13 cellular contexts compared by ENCODE assay signal in genomic region chr11:41989173-41989572, GRCh38.
A peak's percentile ranks its signal among the peaks of the same experiment; 100 is the strongest.
DNase-seq lines count a peak whose midpoint lies in the region; ATAC-seq and TF ChIP-seq lines count a peak whose summit lies in the region.
"Had no signal": no experiment of that assay in that cellular context is flagged by ENCODE, and none has a peak within 500 bp of the region (broad histone marks: within the 10 kb centered on the region; RNA-seq: fewer than 3 reads in every experiment).

No MANE protein-coding gene starts in this region.

- ATAC-seq in activated naive CD8-positive, alpha-beta T cell treated with anti-CD3 and anti-CD28 coated beads, Interleukin-2, amount 50 U/mL, for 24 hours = no peak
- no peak for ATAC-seq in activated naive CD4-positive, alpha-beta T cell treated with anti-CD3 and anti-CD28 coated beads, Interleukin-2, amount 50 U/mL, for 72 hours

- no peaks in the 10 kb centered on the region for H3K36me3 Mint-ChIP-seq in activated naive CD8-positive, alpha-beta T cell treated with anti-CD3 and anti-CD28 coated beads, Interleukin-2, amount 50 U/mL, for 24 hours (ENCODE audit: low read depth)
- peaks cover 0 to 5% of the 10 kb centered on the region in 2 donors for H3K36me3 Mint-ChIP-seq in activated naive CD4-positive, alpha-beta T cell treated with anti-CD3 and anti-CD28 coated beads, Interleukin-2, amount 50 U/mL, for 72 hours

- no peaks in the 10 kb centered on the region for H3K4me1 Mint-ChIP-seq in activated naive CD8-positive, alpha-beta T cell treated with anti-CD3 and anti-CD28 coated beads, Interleukin-2, amount 50 U/mL, for 24 hours

- H3K27ac ChIP-seq in 22Rv1 (peak overlapping the region; percentile 74), VCaP (peak overlapping the region; percentile 24)
- H3K27ac ChIP-seq: C4-2B, GM23248 had no signal

- peaks cover 25% of the 10 kb centered on the region for H3K9me3 Mint-ChIP-seq in activated naive CD8-positive, alpha-beta T cell treated with anti-CD3 and anti-CD28 coated beads, Interleukin-2, amount 50 U/mL, for 24 hours
- peaks cover 12 to 19% of the 10 kb centered on the region in 2 donors for H3K9me3 Mint-ChIP-seq in activated naive CD4-positive, alpha-beta T cell treated with anti-CD3 and anti-CD28 coated beads, Interleukin-2, amount 50 U/mL, for 72 hours

- H3K27ac Mint-ChIP-seq in activated naive CD8-positive, alpha-beta T cell treated with anti-CD3 and anti-CD28 coated beads, Interleukin-2, amount 50 U/mL, for 24 hours = no peak overlapping the region
- no peak overlapping the region for H3K27ac Mint-ChIP-seq in activated naive CD4-positive, alpha-beta T cell treated with anti-CD3 and anti-CD28 coated beads, Interleukin-2, amount 50 U/mL, for 72 hours
- H3K27ac Mint-ChIP-seq: CD4-positive, alpha-beta T cell had no signal

- no peak overlapping the region for H3K4me3 Mint-ChIP-seq in activated naive CD8-positive, alpha-beta T cell treated with anti-CD3 and anti-CD28 coated beads, Interleukin-2, amount 50 U/mL, for 24 hours
- H3K4me3 Mint-ChIP-seq: CD4-positive, alpha-beta T cell had no signal

- no peak for TF ChIP-seq CTCF in 22Rv1 (IDR thresholded peaks at IDR 0.05)
- no peak for TF ChIP-seq CTCF in VCaP (conservative IDR thresholded peaks at IDR 0.05)

- no peaks in the 10 kb centered on the region for H3K27me3 Mint-ChIP-seq in activated naive CD8-positive, alpha-beta T cell treated with anti-CD3 and anti-CD28 coated beads, Interleukin-2, amount 50 U/mL, for 24 hours
- H3K27me3 Mint-ChIP-seq: CD4-positive, alpha-beta T cell had no signal

- peak; percentile 45 for DNase-seq in EH (ENCODE audit: low read depth)
- peak; percentile 16 for DNase-seq in middle frontal gyrus (ENCODE audit: extremely low spot score, low spot score)
- DNase-seq in activated naive CD8-positive, alpha-beta T cell treated with anti-CD3 and anti-CD28 coated beads, Interleukin-2, amount 50 U/mL, for 24 hours = no peak
- DNase-seq in activated naive CD4-positive, alpha-beta T cell treated with anti-CD3 and anti-CD28 coated beads, Interleukin-2, amount 50 U/mL, for 72 hours (ENCODE audit: low spot score in 2 of 2) = no peak
- DNase-seq: AML-193; CD4-positive, alpha-beta T cell; DMS153; DMS79 treated with DMSO at 0.1 percent for 48 hours; EL; GM23248 had no signal

Comparison
In these comparisons a context has a peak if more than half of its experiments do, and no peak if none do; other contexts are left out.
1. DNase-seq: peak in EH (single experiment) and middle frontal gyrus (single experiment); none in activated naive CD8-positive, alpha-beta T cell treated with anti-CD3 and anti-CD28 coated beads, Interleukin-2, amount 50 U/mL, for 24 hours (single experiment) and activated naive CD4-positive, alpha-beta T cell treated with anti-CD3 and anti-CD28 coated beads, Interleukin-2, amount 50 U/mL, for 72 hours (0 of 2).